ENCODE assay signal across 1 cellular context in genomic region chr6:30810813-30811329, GRCh38.
TF ChIP-seq lines count a peak whose summit lies in the region.

No MANE protein-coding gene starts in this region.

TF ChIP-seq in GM23338, 12 proteins besides CTCF, POLR2A, EP300 and RAD21 (continued from another document):
- TF ChIP-seq ZNF462 (CRISPR knock-in tag; IDR thresholded peaks at IDR 0.05): no peak
- no peak for TF ChIP-seq EZH2 (IDR thresholded peaks at IDR 0.05; ENCODE audit: low read depth, unreplicated experiment)
- no peak for TF ChIP-seq CREB1 (CRISPR knock-in tag; IDR thresholded peaks at IDR 0.05; ENCODE audit: low read depth)
- TF ChIP-seq ZNF114 (CRISPR knock-in tag; IDR thresholded peaks at IDR 0.05): no peak
